8 cellular contexts compared by ENCODE assay signal in the genomic region with DNA sequence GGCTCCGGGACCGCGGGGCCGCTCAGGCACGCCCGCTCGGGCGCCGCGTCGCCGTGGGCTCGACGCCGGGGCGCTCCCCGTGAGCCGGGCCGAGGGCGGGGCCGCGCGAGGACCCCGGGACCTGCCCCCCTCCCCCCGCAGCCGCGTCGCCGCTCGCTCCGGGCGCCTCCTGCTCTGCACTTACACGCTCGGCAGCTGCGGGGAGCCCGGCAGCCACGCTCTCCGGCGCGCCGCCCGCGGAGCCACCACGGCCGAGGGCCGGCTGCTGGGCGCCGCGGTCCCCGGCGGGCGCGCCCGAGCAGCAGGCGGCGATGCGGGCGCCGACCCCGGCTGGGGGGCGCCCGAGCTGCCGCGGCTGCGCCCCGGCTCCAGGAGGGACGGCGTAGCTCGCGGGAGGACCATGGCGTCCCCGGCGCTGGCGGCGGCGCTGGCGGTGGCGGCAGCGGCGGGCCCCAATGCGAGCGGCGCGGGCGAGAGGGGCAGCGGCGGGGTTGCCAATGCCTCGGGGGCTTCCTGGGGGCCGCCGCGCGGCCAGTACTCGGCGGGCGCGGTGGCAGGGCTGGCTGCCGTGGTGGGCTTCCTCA. TPM values are rescaled to one million over a fixed set of nuclear protein-coding genes. Genes with fewer than 3 reads are reported as not detected.
DNase-seq lines count a peak whose midpoint lies in the region; ATAC-seq and TF ChIP-seq lines count a peak whose summit lies in the region.

A gene (plus strand): TSS at position 179 of the 584 bp plus-strand sequence. CDS start 222 bp downstream, at position 401.

- WGBS in ovary, 3 donors, result 0 to 1% (median 0%) methylated on average over 34 to 97 of the region's 97 CpGs

- H3K27ac ChIP-seq in ovary, result no peak within 1 kb of the TSS

- H3K4me1 ChIP-seq in NT2/D1 (ENCODE audit: insufficient read depth, insufficient read length) (peaks cover 37% of the 10 kb centered on the region), ovary (ENCODE audit: insufficient read depth) (no peaks in the 10 kb centered on the region)

- H3K27me3 ChIP-seq in NT2/D1 (ENCODE audit: insufficient read depth, insufficient read length) (peaks cover 21% of the 10 kb centered on the region), ovary (no peaks in the 10 kb centered on the region)

- DNase-seq in COLO668 (lab: John Stamatoyannopoulos, UW; ENCODE audit: unreplicated experiment) (peak; percentile 79), NT2/D1 (ENCODE audit: low read depth, low spot score) (no peak), fibroblast of the aortic adventitia (ENCODE audit: low read depth) (no peak), ovary (peak in 1 of 5 donors; percentile 65), NCI-H2081 treated with DMSO at 0.1 percent for 48 hours (lab: John Stamatoyannopoulos, UW) (no peak), NCI-H1105 treated with DMSO at 0.1 percent for 48 hours (lab: John Stamatoyannopoulos, UW) (no peak), HUDEP-2 (lab: John Stamatoyannopoulos, UW; ENCODE audit: unreplicated experiment in 76 of 76) (no peak)

- TF ChIP-seq POLR2A in ovary (IDR thresholded peaks at IDR 0.05), result no peak

- H3K4me3 ChIP-seq in NT2/D1 (ENCODE audit: insufficient read length, low read depth), result peak within 1 kb of the TSS; percentile 64
- peak within 1 kb of the TSS; percentile 25 for H3K4me3 ChIP-seq in fibroblast of the aortic adventitia (ENCODE audit: low read depth, low read length)
- H3K4me3 ChIP-seq in ovary, result peak within 1 kb of the TSS; percentile 32

- no peak for TF ChIP-seq EP300 in ovary (IDR thresholded peaks at IDR 0.05)

- H3K9me3 ChIP-seq in NT2/D1 (ENCODE audit: insufficient read depth, low read length) (peaks cover 4% of the 10 kb centered on the region; the same call in 1 of the 2 replicates), ovary (no peaks in the 10 kb centered on the region)

- no peak for TF ChIP-seq CTCF in fibroblast of the aortic adventitia (IDR thresholded peaks at IDR 0.05; ENCODE audit: insufficient read depth, low read length)
- TF ChIP-seq CTCF in ovary (IDR thresholded peaks at IDR 0.05), result no peak

- ATAC-seq in HG03442 (IDR thresholded peaks at IDR 0.05; ENCODE audit: unreplicated experiment), result no peak

- intact Hi-C loops in ovary (cut with DNase I), result loop anchor here in 1 of 4 donors (10.0 kb wide), 1 partner anchor 111 kb away; no protein-coding TSS in a partner anchor

- peak within 1 kb of the TSS; percentile 85 for H3K9ac ChIP-seq in NT2/D1 (ENCODE audit: insufficient read length, low read depth)

- H3K36me3 ChIP-seq in NT2/D1 (ENCODE audit: insufficient read depth, insufficient read length, low read length) (peaks cover 4% of the 10 kb centered on the region), ovary (no peaks in the 10 kb centered on the region)

RNA-seq across cellular contexts. Expression of the gene that starts here (rescaled TPM):
- total RNA-seq in fibroblast of the aortic adventitia (ENCODE audit: low replicate concordance) (0.49 TPM in 1 of 2 replicates, not detected in the other), ovary (10 to 100 TPM in 2 of 7 donors, 1 to 10 TPM in 4, under 1 TPM in 1; 0.35 to 15.1 (median 5.8) TPM)
- 1 to 10 TPM in 1 of 2 donors, under 1 TPM in 1; 0.75 to 1.0 TPM for polyA plus RNA-seq in ovary
